Comparison of ENCODE assay signal across 10 cellular contexts in the genomic region with DNA sequence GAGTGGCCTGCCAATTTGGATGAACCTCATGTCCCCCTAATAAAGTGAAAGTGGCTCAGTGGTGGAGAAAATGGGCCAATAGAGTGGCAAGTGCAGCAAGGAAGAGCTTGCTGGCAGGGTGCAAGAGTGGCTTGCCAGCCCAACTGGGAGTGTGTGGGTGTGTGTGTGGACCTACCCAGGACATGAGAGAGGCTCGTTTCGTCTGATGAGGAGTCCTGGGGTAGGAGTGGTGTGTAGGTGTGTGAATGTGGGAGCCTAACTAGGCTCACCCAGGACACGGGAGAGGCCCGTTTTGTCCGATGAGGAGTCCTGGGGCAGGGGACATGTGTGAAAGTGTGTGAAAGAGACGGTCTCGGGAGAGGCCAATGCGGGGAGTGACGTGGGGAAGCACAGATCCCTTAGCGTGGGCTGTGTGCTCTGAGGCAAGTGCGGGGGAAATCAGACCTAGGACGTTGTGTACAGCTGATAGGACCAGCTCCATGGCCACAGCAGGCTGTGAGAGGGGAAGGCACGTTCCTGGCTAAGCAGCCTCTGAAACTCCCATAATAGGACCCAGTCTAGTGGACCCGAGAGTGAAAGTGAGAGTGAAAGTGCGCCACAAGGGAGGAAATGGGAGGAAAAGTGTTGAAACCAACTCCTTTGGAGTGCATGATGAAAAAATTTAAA. TPM values are rescaled to one million over a fixed set of nuclear protein-coding genes. Genes with fewer than 3 reads are reported as not detected.
DNase-seq lines count a peak whose midpoint lies in the region; ATAC-seq, FAIRE-seq and TF ChIP-seq lines count a peak whose summit lies in the region.
"Had no signal": no experiment of that assay in that cellular context is flagged by ENCODE, and none has a peak within 500 bp of the region (broad histone marks: within the 10 kb centered on the region; RNA-seq: fewer than 3 reads in every experiment).

No MANE protein-coding gene starts in this region.

- TF ChIP-seq POLR2A in K562 (conservative IDR thresholded peaks at IDR 0.05) (no peak), uterus (IDR thresholded peaks at IDR 0.05) (no peak)

- no peaks in the 10 kb centered on the region for H3K9me1 ChIP-seq in K562 (ENCODE audit: control insufficient read depth, insufficient read depth, low read length)

- H3K79me2 ChIP-seq in K562 (ENCODE audit: control insufficient read depth, insufficient read depth, low read length), result no peaks in the 10 kb centered on the region

- 6% methylated on average over 11 of the region's 15 CpGs for WGBS in K562 (ENCODE audit: insufficient coverage, low coverage, missing lambda C conversion rate)

- H4K20me1 ChIP-seq in K562 (replicated peaks; ENCODE audit: control insufficient read depth, insufficient read depth, low read length), result no peaks in the 10 kb centered on the region

- H3K4me3 ChIP-seq in K562 (peak overlapping the region; percentile 13; the same call in 1 of the 2 replicates), uterus (peak overlapping the region; percentile 28 to 37)

- H3K9me3 ChIP-seq in K562 (replicated peaks; ENCODE audit: control insufficient read depth, insufficient read depth, low read depth, low read length) (no peaks in the 10 kb centered on the region), uterus (no peaks in the 10 kb centered on the region)

- no peaks in the 10 kb centered on the region for H3K36me3 ChIP-seq in K562 (ENCODE audit: control insufficient read depth, insufficient read depth, low read length)
- H3K36me3 ChIP-seq in uterus, result no peaks in the 10 kb centered on the region

- peak overlapping the region; percentile 92 for H2AFZ ChIP-seq in K562 (ENCODE audit: low read depth, low read length)

- H3K9ac ChIP-seq in K562 (ENCODE audit: insufficient read depth in 1 of 2, low read depth in 2 of 2, low read length in 2 of 2), result peak overlapping the region; percentile 53 to 89

- POLR2A ChIA-PET in K562 (lab: Yijun Ruan, JAX), result interaction anchor here (0.5 to 0.6 kb wide), 2 partner anchors 331 to 356 kb away, joined by 3 read pairs; no protein-coding TSS in a partner anchor

- intact Hi-C loops in K562 (cut with micrococcal nuclease) (no loop called here), uterus (cut with DNase I; ENCODE audit: low total_unique reads) (no loop called here)

- ATAC-seq in K562 (peak; percentile 78), HG02610 (IDR thresholded peaks at IDR 0.05; ENCODE audit: unreplicated experiment) (no peak)

- in situ Hi-C loops in K562 (cut with MboI), result loop anchor here (10.0 kb wide), 1 partner anchor 256 kb away; a partner anchor contains a TSS

- no peak for TF ChIP-seq EP300 in K562 (IDR thresholded peaks at IDR 0.05; ENCODE audit: low read length)

- DNase-seq in stimulated activated CD4-positive, alpha-beta T cell treated with anti-CD3 and anti-CD28 coated beads, Interleukin-2, amount 100 ng/mL, for 4 hours (ENCODE audit: low read depth), result peak; percentile 3
- no peak for DNase-seq in stimulated activated CD4-positive, alpha-beta T cell treated with anti-CD3 and anti-CD28 coated beads, Interleukin-4, amount 100 ng/mL, for 1 hour
- DNase-seq in K562 (ENCODE audit: extremely low read depth in 1 of 4, low spot score in 3 of 4) (peak in 2 of 4 experiments; percentile 19 to 34), lung microvascular endothelial cell (ENCODE audit: low read depth in 2 of 2) (peak; percentile 23 to 45), uterus (peak in 1 of 2 donors; percentile 37), kidney glomerular epithelial cell (lab: John Stamatoyannopoulos, UW) (no peak), epidermal melanocyte (ENCODE audit: insufficient read length, low spot score) (no peak)

- peak overlapping the region; percentile 83 for H3K4me2 ChIP-seq in K562 (ENCODE audit: insufficient read depth, low read length)

- no peak for TF ChIP-seq RAD21 in K562 (CRISPR knock-in tag; conservative IDR thresholded peaks at IDR 0.05 in 1 of 2, IDR thresholded peaks at IDR 0.05 in 1 of 2)

- H3K4me1 ChIP-seq in K562 (replicated peaks in 1 of 2; ENCODE audit: control insufficient read depth in 2 of 2, insufficient read depth in 2 of 2, low read length in 2 of 2), result peaks cover 10 to 11% of the 10 kb centered on the region in 2 experiments; a peak in 4 of 5 replicates
- H3K4me1 ChIP-seq in uterus, result no peaks in the 10 kb centered on the region

- no TSS peak for BruUV-seq in K562 (replicated peaks; lab: Mats Ljungman, UMichigan)

- CTCF ChIA-PET in K562 (lab: Yijun Ruan, JAX; ENCODE audit: low intra/inter-chr PET ratio), result no interaction called here

- no peaks in the 10 kb centered on the region for H3K27me3 ChIP-seq in K562 (ENCODE audit: control insufficient read depth in 2 of 2, insufficient read depth in 2 of 2, low read length in 2 of 2)
- H3K27me3 ChIP-seq in uterus, result no peaks in the 10 kb centered on the region

- FAIRE-seq in K562 (lab: Jason Lieb, UNC), result no peak

- TF ChIP-seq CTCF in K562 (IDR thresholded peaks at IDR 0.05 in 2 of 3, conservative IDR thresholded peaks at IDR 0.05 in 1 of 3; ENCODE audit: insufficient read depth in 2 of 3, low read depth in 1 of 3, low read length in 3 of 3), result no peak
- TF ChIP-seq CTCF in uterus (IDR thresholded peaks at IDR 0.05), result no peak

- H3K27ac ChIP-seq in K562 (ENCODE audit: extremely low read depth, low read depth, low read length), result peak overlapping the region; percentile 51; the same call in 2 of the 3 replicates
- H3K27ac ChIP-seq in uterus, result peak overlapping the region; percentile 78 to 81

RNA-seq across cellular contexts. Expression of a gene that starts 5.3 kb away (rescaled TPM):
- total RNA-seq in K562 (2011; cell fraction: chromatin; rRNA removed; ENCODE audit: low replicate concordance), result 1.3 TPM in 1 of 2 replicates, not detected in the other
- total RNA-seq in K562 (2011; cell fraction: nucleolus; rRNA removed), result 2.3 TPM in 1 of 2 replicates, not detected in the other
- 5.6 TPM in 1 of 2 replicates, not detected in the other for total RNA-seq in K562 (2011; cell fraction: nucleoplasm; rRNA removed)
- total RNA-seq in K562 (2014; rRNA removed) (0.33 TPM in 1 of 2 replicates, not detected in the other), K562 (2014; rRNA removed; fragmentation: Illumina TruSeq; extraction: Trizol) (0.93 and 0.95 TPM in 2 replicates), K562 (2015; rRNA removed; fragmentation: Illumina TruSeq; extraction: Trizol) (not detected in 2 replicates), K562 (2021) (0.80 and 1.3 TPM in 2 replicates), lung microvascular endothelial cell (not detected in 2 replicates), uterus (not detected)
- polyA plus RNA-seq in K562 (2011; rRNA removed) (0.70 and 3.1 TPM in 2 replicates), K562 (2014; fragmentation: Illumina TruSeq; extraction: Trizol) (not detected in 2 replicates), K562 (2014; fragmentation: Nextera tagmentation; extraction: Ambion mirVana) (under 1 TPM; 0.96 TPM), K562 (2014; rRNA removed) (0.36 TPM in 1 of 2 replicates, not detected in the other)
- polyA plus RNA-seq in K562 (2011; cell fraction: cytosol; rRNA removed), result 0.31 and 1.4 TPM in 2 replicates
- polyA plus RNA-seq in K562 (2011; cell fraction: nucleus; rRNA removed), result 3.3 and 3.6 TPM in 2 replicates
- polyA plus RNA-seq in K562 (2012), result 25.5 and 33.9 TPM in 2 replicates
- 5.6 and 14.6 TPM in 2 replicates for polyA minus RNA-seq in K562 (2011; rRNA and poly(A)+ RNA removed)
- polyA minus RNA-seq in K562 (2011; cell fraction: cytosol; rRNA and poly(A)+ RNA removed), result not detected in 2 replicates
- polyA minus RNA-seq in K562 (2011; cell fraction: nucleus; rRNA and poly(A)+ RNA removed), result not detected in 2 replicates
- total RNA-seq: T-helper 2 cell treated with Interferon-gamma antibody and Interleukin-4, amounts not matched to agents 100 ng/mL and 5 ng/mL, for 36 hours had no signal
- polyA plus RNA-seq: neural cell had no signal

RNA-seq across cellular contexts. Expression of a gene that starts 13.1 kb away (rescaled TPM):
- not detected in 2 replicates for total RNA-seq in K562 (2011; cell fraction: chromatin; rRNA removed; ENCODE audit: low replicate concordance)
- not detected in 2 replicates for total RNA-seq in K562 (2011; cell fraction: nucleolus; rRNA removed)
- not detected in 2 replicates for total RNA-seq in K562 (2011; cell fraction: nucleoplasm; rRNA removed)
- total RNA-seq in K562 (2014; rRNA removed) (4.2 TPM in 1 of 2 replicates, not detected in the other), K562 (2014; rRNA removed; fragmentation: Illumina TruSeq; extraction: Trizol) (2.7 TPM in 1 of 2 replicates, not detected in the other), K562 (2015; rRNA removed; fragmentation: Illumina TruSeq; extraction: Trizol) (0.75 TPM in 1 of 2 replicates, not detected in the other), K562 (2021) (not detected in 2 replicates), lung microvascular endothelial cell (not detected in 2 replicates), uterus (not detected)
- polyA plus RNA-seq in K562 (2011; rRNA removed) (0.24 and 0.57 TPM in 2 replicates), K562 (2014; fragmentation: Illumina TruSeq; extraction: Trizol) (not detected in 2 replicates), K562 (2014; fragmentation: Nextera tagmentation; extraction: Ambion mirVana) (under 1 TPM; 0.72 to 0.84 TPM), K562 (2014; rRNA removed) (0.20 TPM in 1 of 2 replicates, not detected in the other)
- not detected in 2 replicates for polyA plus RNA-seq in K562 (2011; cell fraction: cytosol; rRNA removed)
- polyA plus RNA-seq in K562 (2011; cell fraction: nucleus; rRNA removed), result not detected in 2 replicates
- polyA plus RNA-seq in K562 (2012), result 3.5 TPM in 1 of 2 replicates, not detected in the other
- polyA minus RNA-seq in K562 (2011; rRNA and poly(A)+ RNA removed), result 1.6 and 1.8 TPM in 2 replicates
- polyA minus RNA-seq in K562 (2011; cell fraction: cytosol; rRNA and poly(A)+ RNA removed), result not detected in 2 replicates
- not detected in 2 replicates for polyA minus RNA-seq in K562 (2011; cell fraction: nucleus; rRNA and poly(A)+ RNA removed)
- total RNA-seq: T-helper 2 cell treated with Interferon-gamma antibody and Interleukin-4, amounts not matched to agents 100 ng/mL and 5 ng/mL, for 36 hours had no signal
- polyA plus RNA-seq: neural cell had no signal

RNA-seq across cellular contexts. Expression of a gene that starts 22.6 kb away (rescaled TPM):
- 3.8 and 6.8 TPM in 2 replicates for total RNA-seq in K562 (2011; cell fraction: chromatin; rRNA removed; ENCODE audit: low replicate concordance)
- 8.2 and 13.0 TPM in 2 replicates for total RNA-seq in K562 (2011; cell fraction: nucleolus; rRNA removed)
- total RNA-seq in K562 (2011; cell fraction: nucleoplasm; rRNA removed), result 10.2 and 13.9 TPM in 2 replicates
- total RNA-seq in K562 (2014; rRNA removed) (300 and 506 TPM in 2 replicates), K562 (2014; rRNA removed; fragmentation: Illumina TruSeq; extraction: Trizol) (88.3 and 128 TPM in 2 replicates), K562 (2015; rRNA removed; fragmentation: Illumina TruSeq; extraction: Trizol) (98.4 and 105 TPM in 2 replicates), K562 (2021) (77.6 and 79.1 TPM in 2 replicates), lung microvascular endothelial cell (not detected in 2 replicates), uterus (not detected)
- polyA plus RNA-seq in K562 (2011; rRNA removed) (63.6 and 154 TPM in 2 replicates), K562 (2014; fragmentation: Illumina TruSeq; extraction: Trizol) (31.6 and 41.1 TPM in 2 replicates), K562 (2014; fragmentation: Nextera tagmentation; extraction: Ambion mirVana) (100 to 1,000 TPM; 460 to 493 TPM), K562 (2014; rRNA removed) (224 and 284 TPM in 2 replicates)
- polyA plus RNA-seq in K562 (2011; cell fraction: cytosol; rRNA removed), result 21.4 and 37.2 TPM in 2 replicates
- 16.2 and 16.4 TPM in 2 replicates for polyA plus RNA-seq in K562 (2011; cell fraction: nucleus; rRNA removed)
- 157 and 267 TPM in 2 replicates for polyA plus RNA-seq in K562 (2012)
- polyA minus RNA-seq in K562 (2011; rRNA and poly(A)+ RNA removed), result 57.5 and 90.8 TPM in 2 replicates
- 13.7 and 14.9 TPM in 2 replicates for polyA minus RNA-seq in K562 (2011; cell fraction: cytosol; rRNA and poly(A)+ RNA removed)
- polyA minus RNA-seq in K562 (2011; cell fraction: nucleus; rRNA and poly(A)+ RNA removed), result 3.0 and 3.4 TPM in 2 replicates
- total RNA-seq: T-helper 2 cell treated with Interferon-gamma antibody and Interleukin-4, amounts not matched to agents 100 ng/mL and 5 ng/mL, for 36 hours had no signal
- polyA plus RNA-seq: neural cell had no signal

RNA-seq across cellular contexts. Expression of a gene that starts 39.1 kb away (rescaled TPM):
- total RNA-seq in K562 (2011; cell fraction: chromatin; rRNA removed; ENCODE audit: low replicate concordance), result 1.2 and 2.2 TPM in 2 replicates
- total RNA-seq in K562 (2011; cell fraction: nucleolus; rRNA removed), result 2.7 and 5.1 TPM in 2 replicates
- 0.88 and 1.1 TPM in 2 replicates for total RNA-seq in K562 (2011; cell fraction: nucleoplasm; rRNA removed)
- 0.54 and 0.69 TPM in 2 replicates for total RNA-seq in K562 (2014; rRNA removed)
- 0.06 and 0.18 TPM in 2 replicates for total RNA-seq in K562 (2014; rRNA removed; fragmentation: Illumina TruSeq; extraction: Trizol)
- 0.57 and 0.91 TPM in 2 replicates for total RNA-seq in K562 (2015; rRNA removed; fragmentation: Illumina TruSeq; extraction: Trizol)
- 0.81 and 0.86 TPM in 2 replicates for total RNA-seq in K562 (2021)
- 0.32 and 0.61 TPM in 2 replicates for polyA plus RNA-seq in K562 (2011; rRNA removed)
- polyA plus RNA-seq in K562 (2011; cell fraction: cytosol; rRNA removed), result 0.38 and 0.52 TPM in 2 replicates
- 1.6 and 2.2 TPM in 2 replicates for polyA plus RNA-seq in K562 (2011; cell fraction: nucleus; rRNA removed)
- polyA plus RNA-seq in K562 (2012), result 0.39 and 1.00 TPM in 2 replicates
- polyA plus RNA-seq in K562 (2014; fragmentation: Illumina TruSeq; extraction: Trizol), result 0.16 and 0.32 TPM in 2 replicates
- under 1 TPM in 1 of 2 experiments, not detected in 1; 0.03 TPM for polyA plus RNA-seq in K562 (2014; fragmentation: Nextera tagmentation; extraction: Ambion mirVana)
- 0.56 and 1.1 TPM in 2 replicates for polyA plus RNA-seq in K562 (2014; rRNA removed)
- polyA minus RNA-seq in K562 (2011; rRNA and poly(A)+ RNA removed), result 0.18 and 0.36 TPM in 2 replicates
- polyA minus RNA-seq in K562 (2011; cell fraction: cytosol; rRNA and poly(A)+ RNA removed), result not detected in 2 replicates
- 3.0 and 3.4 TPM in 2 replicates for polyA minus RNA-seq in K562 (2011; cell fraction: nucleus; rRNA and poly(A)+ RNA removed)
- 1.3 and 4.6 TPM in 2 replicates for total RNA-seq in lung microvascular endothelial cell
- total RNA-seq in uterus, result 10 to 100 TPM in 1 of 4 donors, 1 to 10 TPM in 3; 3.3 to 16.5 (median 8.0) TPM

RNA-seq across cellular contexts. Expression of a gene that starts 44.2 kb away (rescaled TPM):
- total RNA-seq in K562 (2011; cell fraction: chromatin; rRNA removed; ENCODE audit: low replicate concordance), result 0.19 TPM in 1 of 2 replicates, not detected in the other
- total RNA-seq in K562 (2011; cell fraction: nucleolus; rRNA removed), result 0.26 and 0.33 TPM in 2 replicates
- 0.31 TPM in 1 of 2 replicates, not detected in the other for total RNA-seq in K562 (2011; cell fraction: nucleoplasm; rRNA removed)
- total RNA-seq in K562 (2014; rRNA removed), result not detected in 2 replicates
- total RNA-seq in K562 (2014; rRNA removed; fragmentation: Illumina TruSeq; extraction: Trizol), result 0.07 TPM in 1 of 2 replicates, not detected in the other
- 0.08 TPM in 1 of 2 replicates, not detected in the other for total RNA-seq in K562 (2015; rRNA removed; fragmentation: Illumina TruSeq; extraction: Trizol)
- 0.16 and 0.24 TPM in 2 replicates for total RNA-seq in K562 (2021)
- 0.07 and 0.12 TPM in 2 replicates for polyA plus RNA-seq in K562 (2011; rRNA removed)
- 0.18 and 0.22 TPM in 2 replicates for polyA plus RNA-seq in K562 (2011; cell fraction: cytosol; rRNA removed)
- 0.20 and 0.24 TPM in 2 replicates for polyA plus RNA-seq in K562 (2011; cell fraction: nucleus; rRNA removed)
- polyA plus RNA-seq in K562 (2012), result 0.30 and 0.40 TPM in 2 replicates
- 0.13 and 0.29 TPM in 2 replicates for polyA plus RNA-seq in K562 (2014; fragmentation: Illumina TruSeq; extraction: Trizol)
- under 1 TPM in 1 of 2 experiments, not detected in 1; 0.04 TPM for polyA plus RNA-seq in K562 (2014; fragmentation: Nextera tagmentation; extraction: Ambion mirVana)
- not detected in 2 replicates for polyA plus RNA-seq in K562 (2014; rRNA removed)
- 0.14 TPM in 1 of 2 replicates, not detected in the other for polyA minus RNA-seq in K562 (2011; rRNA and poly(A)+ RNA removed)
- polyA minus RNA-seq in K562 (2011; cell fraction: cytosol; rRNA and poly(A)+ RNA removed), result not detected in 2 replicates
- polyA minus RNA-seq in K562 (2011; cell fraction: nucleus; rRNA and poly(A)+ RNA removed), result not detected in 2 replicates
- not detected in 2 replicates for total RNA-seq in lung microvascular endothelial cell
- not detected for total RNA-seq in uterus
- polyA plus RNA-seq: neural cell had no signal

Comparison
In these comparisons a context has a peak if more than half of its experiments do, and no peak if none do; other contexts are left out.
1. DNase-seq: peak in stimulated activated CD4-positive, alpha-beta T cell treated with anti-CD3 and anti-CD28 coated beads, Interleukin-2, amount 100 ng/mL, for 4 hours (single experiment) and lung microvascular endothelial cell (2 of 2); none in stimulated activated CD4-positive, alpha-beta T cell treated with anti-CD3 and anti-CD28 coated beads, Interleukin-4, amount 100 ng/mL, for 1 hour (single experiment), kidney glomerular epithelial cell (single experiment) and epidermal melanocyte (single experiment).